In genomic region chr3:184647405-184647936, GRCh38 we compare ENCODE assay signal across 24 cellular contexts.
DNase-seq lines count a peak whose midpoint lies in the region; ATAC-seq and TF ChIP-seq lines count a peak whose summit lies in the region.
"Had no signal": no experiment of that assay in that cellular context is flagged by ENCODE, and none has a peak within 500 bp of the region (broad histone marks: within the 10 kb centered on the region; RNA-seq: fewer than 3 reads in every experiment).

No MANE protein-coding gene starts in this region.

- H3K4me1 ChIP-seq in cardiac muscle cell (ENCODE audit: low read depth), result peaks cover 33% of the 10 kb centered on the region
- peaks cover 6% of the 10 kb centered on the region for H3K4me1 ChIP-seq in left ventricle myocardium inferior
- H3K4me1 ChIP-seq in osteoblast (ENCODE audit: insufficient read depth, low read length), result no peaks in the 10 kb centered on the region

- H3K9me3 ChIP-seq in cardiac muscle cell (ENCODE audit: low read depth) (no peaks in the 10 kb centered on the region), left ventricle myocardium inferior (replicated peaks) (no peaks in the 10 kb centered on the region), osteoblast (ENCODE audit: low read depth, low read length) (no peaks in the 10 kb centered on the region)
- H3K9me3 ChIP-seq: A549 had no signal

- no peak overlapping the region for H2AFZ ChIP-seq in osteoblast (ENCODE audit: low read length)
- H2AFZ ChIP-seq: PC-9 had no signal

- DNase-seq in cardiac muscle cell (ENCODE audit: low read depth in 1 of 2, low spot score in 1 of 2) (no peak), left ventricle myocardium inferior (no peak), ELF-1 (ENCODE audit: low read depth, low spot score) (peak; percentile 81), islet precursor cell (peak; percentile 79), osteoblast (ENCODE audit: insufficient read length, low spot score, missing footprints) (peak; percentile 54)
- no peak for DNase-seq in stimulated activated CD4-positive, alpha-beta T cell treated with anti-CD3 and anti-CD28 coated beads, Interleukin-15, amount 100 ng/mL, for 24 hours
- DNase-seq: AML-193; CD8-positive, alpha-beta memory T cell; DMS153; DND-41; KBM-7; MV-4-11; NCI-H1105 treated with DMSO at 0.1 percent for 48 hours; NCI-H146; NCI-H1930; NCI-H2107; NCI-H446; NCI-H524 treated with DMSO at 0.1 percent for 48 hours; NCI-H774; PC-9; SHP77; SW 1271 had no signal

- H3K79me2 ChIP-seq in osteoblast (ENCODE audit: insufficient read depth, low read length), result no peaks in the 10 kb centered on the region

- ATAC-seq in GM18498 (IDR thresholded peaks at IDR 0.05; ENCODE audit: unreplicated experiment), result no peak
- ATAC-seq: A549 had no signal

- intact Hi-C loops in left ventricle myocardium inferior (cut with micrococcal nuclease), result no loop called here

- TF ChIP-seq CTCF in cardiac muscle cell (IDR thresholded peaks at IDR 0.05; ENCODE audit: low read depth, low read length) (no peak), left ventricle myocardium inferior (IDR thresholded peaks at IDR 0.05; ENCODE audit: borderline replicate concordance) (no peak), osteoblast (IDR thresholded peaks at IDR 0.05; ENCODE audit: extremely low read depth, low read depth, low read length) (no peak)

- no peaks in the 10 kb centered on the region for H3K36me3 ChIP-seq in cardiac muscle cell
- H3K36me3 ChIP-seq in left ventricle myocardium inferior, result no peaks in the 10 kb centered on the region
- no peaks in the 10 kb centered on the region for H3K36me3 ChIP-seq in osteoblast (ENCODE audit: insufficient read depth, low read length)

- H4K20me1 ChIP-seq in osteoblast (ENCODE audit: insufficient read depth, low read length), result no peaks in the 10 kb centered on the region

- peak overlapping the region; percentile 38 for H3K27ac ChIP-seq in cardiac muscle cell
- H3K27ac ChIP-seq in left ventricle myocardium inferior (replicated peaks), result no peak overlapping the region
- no peak overlapping the region for H3K27ac ChIP-seq in osteoblast (ENCODE audit: low read depth, low read length)
- H3K27ac ChIP-seq: A549, PC-9 had no signal

- H3K4me3 ChIP-seq in cardiac muscle cell (no peak overlapping the region), left ventricle myocardium inferior (no peak overlapping the region), osteoblast (ENCODE audit: insufficient read depth, low read length) (no peak overlapping the region)
- H3K4me3 ChIP-seq: A549, PC-9 had no signal

- H3K27me3 ChIP-seq in cardiac muscle cell (no peaks in the 10 kb centered on the region), left ventricle myocardium inferior (ENCODE audit: low read depth) (no peaks in the 10 kb centered on the region), osteoblast (ENCODE audit: insufficient read depth, low read length) (no peaks in the 10 kb centered on the region)

- H3K4me2 ChIP-seq in osteoblast (ENCODE audit: insufficient read depth, low read length), result no peak overlapping the region
- H3K4me2 ChIP-seq: A549, PC-9 had no signal

Comparison
In these comparisons a context has a peak if more than half of its experiments do, and no peak if none do; other contexts are left out.
1. DNase-seq: peak in ELF-1 (single experiment), islet precursor cell (single experiment) and osteoblast (single experiment); none in cardiac muscle cell (0 of 2), left ventricle myocardium inferior (single experiment) and stimulated activated CD4-positive, alpha-beta T cell treated with anti-CD3 and anti-CD28 coated beads, Interleukin-15, amount 100 ng/mL, for 24 hours (single experiment).